In genomic region chr1:21669287-21670058, GRCh38 we compare ENCODE assay signal across 8 cellular contexts. TPM values are rescaled to one million over a fixed set of nuclear protein-coding genes. Genes with fewer than 3 reads are reported as not detected.
DNase-seq lines count a peak whose midpoint lies in the region; ATAC-seq and TF ChIP-seq lines count a peak whose summit lies in the region.

TSS of gene RAP1GAP (minus strand) at chr1:21669357. CDS start at chr1:21620032, 49,325 bp downstream.

- no peak within 1 kb of the TSS for H3K27ac Mint-ChIP-seq in natural killer cell

- peaks cover 0 to 5% of the 10 kb centered on the region in 2 donors for H3K4me1 Mint-ChIP-seq in natural killer cell

- 2% methylated on average over 61 of the region's 61 CpGs for WGBS in HUES64

- TF ChIP-seq CTCF in epithelial cell of proximal tubule (conservative IDR thresholded peaks at IDR 0.05; ENCODE audit: low read depth, low read length): no peak
- TF ChIP-seq CTCF in natural killer cell (IDR thresholded peaks at IDR 0.05): no peak

- peak within 1 kb of the TSS; percentile 86 to 99 (median 98) for H3K4me2 ChIP-seq in BLaER1 treated with 17β-estradiol and CSF1 and Interleukin-3, amounts not matched to agents 10 nM and 100 nM

- no peaks in the 10 kb centered on the region for H3K9me3 ChIP-seq in BLaER1 treated with 17β-estradiol and CSF1 and Interleukin-3, amounts not matched to agents 10 nM and 100 nM (replicated peaks in 1 of 11)
- H3K9me3 ChIP-seq in HUES64 (ENCODE audit: insufficient read depth, low read depth, low read length): no peaks in the 10 kb centered on the region

- H3K27me3 Mint-ChIP-seq in natural killer cell (ENCODE audit: low read depth in 2 of 2): peaks cover 13 to 22% of the 10 kb centered on the region in 2 donors

- intact Hi-C loops in natural killer cell (cut with micrococcal nuclease): no loop called here

- peak within 1 kb of the TSS; percentile 24 to 72 (median 57); a peak in 20 of 22 replicates for H3K27ac ChIP-seq in BLaER1 treated with 17β-estradiol and CSF1 and Interleukin-3, amounts not matched to agents 10 nM and 100 nM
- H3K27ac ChIP-seq in HUES64 (ENCODE audit: low read depth, low read length): no peak within 1 kb of the TSS

- H4K20me1 ChIP-seq in BLaER1 treated with 17β-estradiol and CSF1 and Interleukin-3, amounts not matched to agents 10 nM and 100 nM: peaks cover 0 to 66% (median 16%) of the 10 kb centered on the region in 11 experiments; a peak in 13 of 22 replicates

- peak; percentile 38 for DNase-seq in activated CD4-positive, CD25-positive, alpha-beta regulatory T cell treated with anti-CD3 and anti-CD28 coated beads, Interleukin-2, amount 50 U/mL, for 72 hours
- DNase-seq in epithelial cell of proximal tubule (ENCODE audit: low read depth) (no peak), natural killer cell (no peak), cortex of kidney (lab: John Stamatoyannopoulos, UW) (no peak), SIG-M5 (lab: John Stamatoyannopoulos, UW) (no peak)

- no peaks in the 10 kb centered on the region for H3K36me3 ChIP-seq in BLaER1 treated with 17β-estradiol and CSF1 and Interleukin-3, amounts not matched to agents 10 nM and 100 nM
- H3K36me3 ChIP-seq in HUES64 (ENCODE audit: insufficient read depth, low read length): no peaks in the 10 kb centered on the region

- peaks cover 0 to 25% (median 16%) of the 10 kb centered on the region in 11 experiments; a peak in 16 of 22 replicates for H3K27me3 ChIP-seq in BLaER1 treated with 17β-estradiol and CSF1 and Interleukin-3, amounts not matched to agents 10 nM and 100 nM
- H3K27me3 ChIP-seq in HUES64 (ENCODE audit: insufficient read depth, low read length): peaks cover 25% of the 10 kb centered on the region

- no peaks in the 10 kb centered on the region for H3K9me3 Mint-ChIP-seq in natural killer cell

- H3K9ac ChIP-seq in BLaER1 treated with 17β-estradiol and CSF1 and Interleukin-3, amounts not matched to agents 10 nM and 100 nM: peak within 1 kb of the TSS; percentile 52 to 75 (median 72)
- peak within 1 kb of the TSS; percentile 34 for H3K9ac ChIP-seq in HUES64 (ENCODE audit: low read depth, low read length)

- H3K36me3 Mint-ChIP-seq in natural killer cell: no peaks in the 10 kb centered on the region

- H3K4me3 ChIP-seq in BLaER1 treated with 17β-estradiol and CSF1 and Interleukin-3, amounts not matched to agents 10 nM and 100 nM: peak within 1 kb of the TSS; percentile 54 to 71 (median 62)
- H3K4me3 ChIP-seq in HUES64 (ENCODE audit: low read length) (peak within 1 kb of the TSS; percentile 65), epithelial cell of proximal tubule (ENCODE audit: low read depth, low read length) (peak within 1 kb of the TSS; percentile 40)

- H3K4me1 ChIP-seq in BLaER1 treated with 17β-estradiol and CSF1 and Interleukin-3, amounts not matched to agents 10 nM and 100 nM: peaks cover 70 to 92% (median 82%) of the 10 kb centered on the region in 10 experiments
- H3K4me1 ChIP-seq in HUES64 (ENCODE audit: insufficient read depth, low read length): peaks cover 9% of the 10 kb centered on the region; the same call in 1 of the 2 replicates

- H3K4me3 Mint-ChIP-seq in natural killer cell: peak within 1 kb of the TSS; percentile 68

- ATAC-seq in natural killer cell: peak; percentile 61 to 80 (median 80)
- ATAC-seq in HG03457 (IDR thresholded peaks at IDR 0.05; ENCODE audit: unreplicated experiment): no peak

RNA-seq across cellular contexts. Expression of gene RAP1GAP, which starts in this region (rescaled TPM):
- 5.0 TPM for polyA plus RNA-seq in HUES64 (2013, experiment 1 of 2)
- polyA plus RNA-seq in HUES64 (2013, experiment 2 of 2): 5.7 TPM
- 0.94 and 2.4 TPM in 2 replicates for total RNA-seq in epithelial cell of proximal tubule
- 1 to 10 TPM in 1 of 3 donors, under 1 TPM in 1, not detected in 1; 0.47 to 1.1 TPM for total RNA-seq in natural killer cell
